8 cellular contexts compared by ENCODE assay signal in genomic region chr6:7261030-7261841, GRCh38. TPM values are rescaled to one million over a fixed set of nuclear protein-coding genes. Genes with fewer than 3 reads are reported as not detected.
A peak's percentile ranks its signal among the peaks of the same experiment; 100 is the strongest.
DNase-seq lines count a peak whose midpoint lies in the region; ATAC-seq and TF ChIP-seq lines count a peak whose summit lies in the region.

No MANE protein-coding gene starts in this region.

- H3K27me3 ChIP-seq in gastrocnemius medialis = no peaks in the 10 kb centered on the region

- H3K27ac ChIP-seq in gastrocnemius medialis = peak overlapping the region; percentile 63 to 71 (median 68)

- peaks cover 7 to 14% of the 10 kb centered on the region in 2 donors for H3K4me1 ChIP-seq in gastrocnemius medialis

- ATAC-seq in GM21529 (IDR thresholded peaks at IDR 0.05; ENCODE audit: unreplicated experiment) (peak; percentile 79), gastrocnemius medialis (peak; percentile 92 to 94), HG03025 (IDR thresholded peaks at IDR 0.05; ENCODE audit: low FRiP score, unreplicated experiment) (no peak)

- no peaks in the 10 kb centered on the region for H3K36me3 ChIP-seq in gastrocnemius medialis

- in situ Hi-C loops in SK-MEL-5 (cut with HindIII; ENCODE audit: low pct_unique_long_range_greater_than_20kb, low sequenced_read_pairs) (no loop called here), gastrocnemius medialis (cut with MboI; ENCODE audit: low sequenced_read_pairs in 4 of 4) (no loop called here)

- BruUV-seq in MCF 10A (replicated peaks; lab: Mats Ljungman, UMichigan) = no TSS peak

- H3K27me3 Mint-ChIP-seq in MCF 10A (ENCODE audit: insufficient read depth, unreplicated experiment) = no peaks in the 10 kb centered on the region

- peak overlapping the region; percentile 87 for H3K4me3 Mint-ChIP-seq in MCF 10A (ENCODE audit: unreplicated experiment)

- peak overlapping the region; percentile 88 for H3K27ac Mint-ChIP-seq in MCF 10A (ENCODE audit: low read depth, unreplicated experiment)

- no peaks in the 10 kb centered on the region for H3K36me3 Mint-ChIP-seq in MCF 10A (ENCODE audit: insufficient read depth, unreplicated experiment)

- H3K4me3 ChIP-seq in iPS-18c (ENCODE audit: insufficient read depth, low read depth, low read length) = peak overlapping the region; percentile 61
- peak overlapping the region; percentile 63 to 88 (median 74) for H3K4me3 ChIP-seq in gastrocnemius medialis

- POLR2A ChIA-PET in MCF 10A (lab: Yijun Ruan, JAX) = interaction anchor here (0.7 to 2.1 kb wide), 15 partner anchors 9 to 580 kb away, joined by 3 to 10 read pairs (median 4); partner anchors contain the start of genes CAGE1, DSP and RIOK1

- peak; percentile 42 to 56 for TF ChIP-seq POLR2A in gastrocnemius medialis (IDR thresholded peaks at IDR 0.05)

- intact Hi-C loops in MCF 10A (cut with micrococcal nuclease) (no loop called here), gastrocnemius medialis (cut with DNase I; ENCODE audit: low total_unique reads) (no loop called here)

- H3K9me3 ChIP-seq in iPS-18c (ENCODE audit: control insufficient read depth, insufficient read depth, low read length) (no peaks in the 10 kb centered on the region), gastrocnemius medialis (no peaks in the 10 kb centered on the region)

- TF ChIP-seq CTCF in MCF 10A (IDR thresholded peaks at IDR 0.05; ENCODE audit: unreplicated experiment) = no peak
- TF ChIP-seq CTCF in gastrocnemius medialis (IDR thresholded peaks at IDR 0.05 in 4 of 5, conservative IDR thresholded peaks at IDR 0.05 in 1 of 5) = no peak

- DNase-seq in DMS53 (lab: John Stamatoyannopoulos, UW) = peak; percentile 92
- DNase-seq in M059J (ENCODE audit: low read depth) = peak; percentile 95
- peak; percentile 93 for DNase-seq in SK-MEL-5 (ENCODE audit: low read depth, low spot score)
- peak; percentile 93 for DNase-seq in MCF 10A (ENCODE audit: unreplicated experiment)
- peak; percentile 69 to 79 for DNase-seq in gastrocnemius medialis

- CTCF ChIA-PET in MCF 10A (lab: Yijun Ruan, JAX) = interaction anchor here (0.6 to 1.7 kb wide), 3 partner anchors 18 to 855 kb away, joined by 3 to 6 read pairs (median 3); no protein-coding TSS in a partner anchor

- H3K4me1 Mint-ChIP-seq in MCF 10A (ENCODE audit: insufficient read depth, unreplicated experiment) = peaks cover 24% of the 10 kb centered on the region

- H3K9me3 Mint-ChIP-seq in MCF 10A (ENCODE audit: unreplicated experiment) = no peaks in the 10 kb centered on the region

RNA-seq across cellular contexts. Expression of gene SSR1, which starts 51.8 kb away (rescaled TPM):
- 230 and 284 TPM in 2 replicates for total RNA-seq in M059J (2014; rRNA removed; shearing (Covaris generic))
- total RNA-seq in SK-MEL-5 (2014; rRNA removed; shearing (Covaris generic)) = 231 and 238 TPM in 2 replicates
- 306 and 367 TPM in 2 replicates for polyA plus RNA-seq in SK-MEL-5 (2015; cell fraction: cytosol; rRNA removed)
- polyA plus RNA-seq in SK-MEL-5 (2015; cell fraction: nucleus; rRNA removed) = 58.1 and 63.5 TPM in 2 replicates
- 318 and 396 TPM in 2 replicates for total RNA-seq in MCF 10A (2022)
- 10 to 100 TPM; 11.8 to 36.8 (median 18.6) TPM for total RNA-seq in gastrocnemius medialis
